ENCODE assay signal across 8 cellular contexts in genomic region chrX:155048997-155049619, GRCh38. TPM values are rescaled to one million over a fixed set of nuclear protein-coding genes. Genes with fewer than 3 reads are reported as not detected.
A peak's percentile ranks its signal among the peaks of the same experiment; 100 is the strongest.
DNase-seq lines count a peak whose midpoint lies in the region; ATAC-seq and TF ChIP-seq lines count a peak whose summit lies in the region.

No MANE protein-coding gene starts in this region.

- intact Hi-C loops in mammary epithelial cell (cut with micrococcal nuclease) = no loop called here

- H3K4me1 ChIP-seq in mammary epithelial cell (ENCODE audit: insufficient read depth, low read length) = no peaks in the 10 kb centered on the region

- H3K27ac ChIP-seq in mammary epithelial cell (ENCODE audit: insufficient read depth, low read depth, low read length) = no peak overlapping the region

- no peak overlapping the region for H3K4me2 ChIP-seq in mammary epithelial cell (ENCODE audit: insufficient read depth, low read depth, low read length)

- ATAC-seq in left lobe of liver = peak; percentile 84
- no peak for ATAC-seq in GM19467 (IDR thresholded peaks at IDR 0.05; ENCODE audit: unreplicated experiment)
- ATAC-seq in GM21825 (IDR thresholded peaks at IDR 0.05; ENCODE audit: unreplicated experiment) = no peak

- TF ChIP-seq CTCF in HFF-Myc (IDR thresholded peaks at IDR 0.05; ENCODE audit: low read depth, low read length, missing control alignments) (peak; percentile 62), mammary epithelial cell (conservative IDR thresholded peaks at IDR 0.05 in 1 of 2, IDR thresholded peaks at IDR 0.05 in 1 of 2; ENCODE audit: extremely low read depth in 1 of 2, insufficient read depth in 1 of 2, low read depth in 1 of 2, low read length in 2 of 2) (peak; percentile 52 to 69)

- no peaks in the 10 kb centered on the region for H3K79me2 ChIP-seq in mammary epithelial cell (ENCODE audit: insufficient read depth, low read length)

- H3K27me3 ChIP-seq in mammary epithelial cell (ENCODE audit: insufficient read depth, low read length) = no peaks in the 10 kb centered on the region

- no peak overlapping the region for H2AFZ ChIP-seq in mammary epithelial cell (ENCODE audit: low read depth, low read length)

- in situ Hi-C loops in mammary epithelial cell (cut with MboI; ENCODE audit: low sequenced_read_pairs in 2 of 2) = no loop called here

- H3K4me3 ChIP-seq in HFF-Myc (replicated peaks; ENCODE audit: low read depth, low read length) (no peak overlapping the region), mammary epithelial cell (replicated peaks in 1 of 3; ENCODE audit: insufficient read depth in 1 of 3, low read depth in 2 of 3, low read length in 3 of 3) (no peak overlapping the region)

- DNase-seq in COR-L47 (lab: John Stamatoyannopoulos, UW) (peak; percentile 35), HFF-Myc (ENCODE audit: extremely low read depth, low read depth) (no peak), SKM-1 treated with dmso at 0.1 percent for 144 hours (lab: John Stamatoyannopoulos, UW; ENCODE audit: unreplicated experiment) (peak; percentile 38), mammary epithelial cell (peak; percentile 19), left lobe of liver (ENCODE audit: low spot score) (peak; percentile 57), superior temporal gyrus (ENCODE audit: extremely low spot score) (peak; percentile 63)

- H3K9ac ChIP-seq in mammary epithelial cell (ENCODE audit: insufficient read depth, low read length) = no peak overlapping the region

- dilution Hi-C loops in mammary epithelial cell (cut with HindIII; ENCODE audit: low sequenced_read_pairs) = no loop called here

- CTCF ChIA-PET in mammary epithelial cell (lab: Charles Lee; ENCODE audit: low non-redundant PET) = no interaction called here

- no peaks in the 10 kb centered on the region for H3K9me3 ChIP-seq in mammary epithelial cell (replicated peaks; ENCODE audit: insufficient read depth, low read length)

- WGBS in mammary epithelial cell (ENCODE audit: low coverage, missing lambda C conversion rate) = 64% methylated on average over 7 of the region's 9 CpGs

- H4K20me1 ChIP-seq in mammary epithelial cell (ENCODE audit: insufficient read depth, low read length) = no peaks in the 10 kb centered on the region

- BruUV-seq in mammary epithelial cell (replicated peaks; lab: Mats Ljungman, UMichigan) = no TSS peak

- H3K36me3 ChIP-seq in mammary epithelial cell (ENCODE audit: insufficient read depth, low read length) = no peaks in the 10 kb centered on the region

RNA-seq across cellular contexts. Expression of gene CMC4, which starts 21.8 kb away (rescaled TPM):
- 10 to 100 TPM in 1 of 2 donors, 1 to 10 TPM in 1; 6.6 to 10.7 TPM for total RNA-seq in mammary epithelial cell
- 13.1 TPM for polyA plus RNA-seq in mammary epithelial cell
- polyA minus RNA-seq in mammary epithelial cell = 2.8 TPM
- total RNA-seq in left lobe of liver = 8.3 TPM

RNA-seq across cellular contexts. Expression of gene MTCP1, which starts 21.8 kb away (rescaled TPM):
- 10 to 100 TPM in 1 of 2 donors, 1 to 10 TPM in 1; 1.8 to 23.4 TPM for total RNA-seq in mammary epithelial cell
- polyA plus RNA-seq in mammary epithelial cell = 0.65 TPM
- polyA minus RNA-seq in mammary epithelial cell = 10.4 TPM
- 15.2 TPM for total RNA-seq in left lobe of liver

RNA-seq across cellular contexts. Expression of gene BRCC3, which starts 22.2 kb away (rescaled TPM):
- 10 to 100 TPM; 10.2 to 22.1 TPM for total RNA-seq in mammary epithelial cell
- 20.7 TPM for polyA plus RNA-seq in mammary epithelial cell
- 23.2 TPM for polyA minus RNA-seq in mammary epithelial cell
- total RNA-seq in left lobe of liver = 9.5 TPM

RNA-seq across cellular contexts. Expression of gene FUNDC2, which starts 22.5 kb away (rescaled TPM):
- total RNA-seq in mammary epithelial cell = 10 to 100 TPM; 28.2 to 34.0 TPM
- polyA plus RNA-seq in mammary epithelial cell = 48.4 TPM
- 72.1 TPM for polyA minus RNA-seq in mammary epithelial cell
- 26.9 TPM for total RNA-seq in left lobe of liver

RNA-seq across cellular contexts. Expression of gene F8, which starts 26.6 kb away (rescaled TPM):
- total RNA-seq in mammary epithelial cell (1 to 10 TPM; 2.8 to 6.2 TPM), left lobe of liver (22.6 TPM)
- polyA plus RNA-seq in mammary epithelial cell = 1.7 TPM
- not detected for polyA minus RNA-seq in mammary epithelial cell
